ENCODE assay signal across 9 cellular contexts in genomic region chr14:20682435-20683124, GRCh38. TPM values are rescaled to one million over a fixed set of nuclear protein-coding genes. Genes with fewer than 3 reads are reported as not detected.
DNase-seq lines count a peak whose midpoint lies in the region; ATAC-seq and TF ChIP-seq lines count a peak whose summit lies in the region.
"Had no signal": no experiment of that assay in that cellular context is flagged by ENCODE, and none has a peak within 500 bp of the region (broad histone marks: within the 10 kb centered on the region; RNA-seq: fewer than 3 reads in every experiment).

No MANE protein-coding gene starts in this region.

- no peaks in the 10 kb centered on the region for H4K20me1 ChIP-seq in OCI-LY1 (ENCODE audit: insufficient read depth, low read length)

- peak overlapping the region; percentile 87 for H3K4me2 ChIP-seq in OCI-LY1 (ENCODE audit: low read length)

- peak overlapping the region; percentile 75 to 88 for H3K4me3 ChIP-seq in CD4-positive, alpha-beta memory T cell (ENCODE audit: low read length in 2 of 2)
- H3K4me3 ChIP-seq in HL-60 (replicated peaks; ENCODE audit: insufficient read depth, low read length) = peak overlapping the region; percentile 93
- H3K4me3 ChIP-seq in OCI-LY1 (ENCODE audit: low read depth, low read length, poor library complexity, severe bottlenecking) = peak overlapping the region; percentile 80
- H3K4me3 ChIP-seq in esophagus (ENCODE audit: low read depth in 1 of 2, low read length in 2 of 2) = peak overlapping the region; percentile 68 to 87
- peak overlapping the region; percentile 87 to 88 for H3K4me3 ChIP-seq in muscle layer of colon (ENCODE audit: low read depth in 1 of 2, low read length in 2 of 2)

- POLR2A ChIA-PET in CD4-positive, alpha-beta memory T cell (lab: Charles Lee; ENCODE audit: partially characterized antibody) = interaction anchor here (0.7 to 6.8 kb wide), 34 partner anchors 9 to 755 kb away, joined by 3 to 85 read pairs (median 6); partner anchors contain the start of genes APEX1, CCNB1IP1, OSGEP and PARP2

- H3K27me3 Mint-ChIP-seq in CD4-positive, alpha-beta memory T cell = peaks cover 0 to 8% of the 10 kb centered on the region in 2 donors

- no peak overlapping the region for H3K4me3 Mint-ChIP-seq in CD4-positive, alpha-beta memory T cell

- H3K9me2 ChIP-seq in OCI-LY1 (ENCODE audit: low read depth, low read length) = no peaks in the 10 kb centered on the region

- TF ChIP-seq CTCF in HL-60 (IDR thresholded peaks at IDR 0.05; ENCODE audit: insufficient read depth, low read length) (no peak), OCI-LY1 (IDR thresholded peaks at IDR 0.05; ENCODE audit: low read length) (no peak)

- peak; percentile 47 for ATAC-seq in GM19463 (IDR thresholded peaks at IDR 0.05; ENCODE audit: unreplicated experiment)

- H2AFZ ChIP-seq in OCI-LY1 (ENCODE audit: low read length) = 0 out of 2 replicates have a peak overlapping the region, but pooled peaks have one; percentile 10

- H3K36me3 ChIP-seq in CD4-positive, alpha-beta memory T cell (ENCODE audit: insufficient read depth, low read length) = no peaks in the 10 kb centered on the region
- H3K36me3 ChIP-seq in OCI-LY1 (ENCODE audit: insufficient read depth, low read length) (no peaks in the 10 kb centered on the region), esophagus (ENCODE audit: control insufficient read depth in 2 of 2, insufficient read depth in 2 of 2, low read length in 1 of 2) (no peaks in the 10 kb centered on the region), muscle layer of colon (ENCODE audit: insufficient read depth, low read length) (no peaks in the 10 kb centered on the region)

- no peaks in the 10 kb centered on the region for H3K9me3 ChIP-seq in CD4-positive, alpha-beta memory T cell (ENCODE audit: control insufficient read depth in 1 of 2, low read length in 2 of 2)
- H3K9me3 ChIP-seq in OCI-LY1 (ENCODE audit: low read length) (no peaks in the 10 kb centered on the region), esophagus (ENCODE audit: control insufficient read depth in 2 of 2, insufficient read depth in 1 of 2, low read depth in 1 of 2, low read length in 1 of 2) (no peaks in the 10 kb centered on the region), muscle layer of colon (ENCODE audit: low read length) (no peaks in the 10 kb centered on the region)

- DNase-seq in CD4-positive, alpha-beta memory T cell = peak; percentile 80 to 85 (median 82)
- DNase-seq in HL-60 (ENCODE audit: low read depth in 1 of 2, low spot score in 1 of 2) = peak; percentile 69 to 75
- DNase-seq in activated T-cell treated with anti-CD3 and anti-CD28 coated beads for 24 hours (ENCODE audit: low read depth) = peak; percentile 77
- peak; percentile 82 for DNase-seq in stimulated activated CD8-positive, alpha-beta memory T cell treated with anti-CD3 and anti-CD28 coated beads, Interleukin-4, amount 100 ng/mL, for 48 hours

- H3K27me3 ChIP-seq in CD4-positive, alpha-beta memory T cell (ENCODE audit: insufficient read depth, low read length) = no peaks in the 10 kb centered on the region
- H3K27me3 ChIP-seq in HL-60 (ENCODE audit: insufficient read depth, poor library complexity, severe bottlenecking) (no peaks in the 10 kb centered on the region), OCI-LY1 (ENCODE audit: insufficient read depth, low read length) (no peaks in the 10 kb centered on the region), esophagus (ENCODE audit: control insufficient read depth in 1 of 2, insufficient read depth in 2 of 2, low read length in 2 of 2) (no peaks in the 10 kb centered on the region), muscle layer of colon (ENCODE audit: control insufficient read depth in 1 of 2, insufficient read depth in 2 of 2, low read length in 2 of 2) (no peaks in the 10 kb centered on the region)

- peaks cover 9 to 23% (median 16%) of the 10 kb centered on the region in 4 donors for H3K4me1 Mint-ChIP-seq in CD4-positive, alpha-beta memory T cell

- H3K27ac Mint-ChIP-seq in CD4-positive, alpha-beta memory T cell = no peak overlapping the region

- intact Hi-C loops in CD4-positive, alpha-beta memory T cell (cut with micrococcal nuclease) = loop anchor here (1.0 to 5.0 kb wide), 10 partner anchors 49 to 700 kb away; partner anchors contain the start of genes APEX1, HNRNPC, PARP2 and PIP4P1

- peaks cover 0 to 6% (median 0%) of the 10 kb centered on the region in 8 donors for H3K9me3 Mint-ChIP-seq in CD4-positive, alpha-beta memory T cell

- peaks cover 35% of the 10 kb centered on the region for H3K4me1 ChIP-seq in CD4-positive, alpha-beta memory T cell (ENCODE audit: insufficient read depth, low read length)
- H3K4me1 ChIP-seq in OCI-LY1 (ENCODE audit: insufficient read depth, low read length, severe bottlenecking) (peaks cover 35% of the 10 kb centered on the region), esophagus (ENCODE audit: control insufficient read depth in 2 of 2, insufficient read depth in 2 of 2, low read length in 1 of 2) (peaks cover 0 to 2% of the 10 kb centered on the region in 2 donors), muscle layer of colon (ENCODE audit: insufficient read depth, low read length) (peaks cover 39% of the 10 kb centered on the region)

- H3K27ac ChIP-seq in CD4-positive, alpha-beta memory T cell (ENCODE audit: low read depth, low read length) = peak overlapping the region; percentile 91
- H3K27ac ChIP-seq in HL-60 (replicated peaks) (peak overlapping the region; percentile 55), OCI-LY1 (ENCODE audit: low read depth, low read length, poor library complexity, severe bottlenecking) (peak overlapping the region; percentile 94), esophagus (ENCODE audit: low read depth in 2 of 2, low read length in 1 of 2) (peak overlapping the region; percentile 100), muscle layer of colon (ENCODE audit: low read depth, low read length) (peak overlapping the region; percentile 99)

- no peaks in the 10 kb centered on the region for H3K79me2 ChIP-seq in OCI-LY1 (ENCODE audit: insufficient read depth, low read length)

- WGBS in esophagus, 2 donors = 0 to 1% methylated on average over 40 of the region's 40 CpGs

- no peaks in the 10 kb centered on the region for H3F3A ChIP-seq in OCI-LY1 (ENCODE audit: insufficient read depth, low read length)

- H3K9ac ChIP-seq in OCI-LY1 (ENCODE audit: low read length) (peak overlapping the region; percentile 88), muscle layer of colon (ENCODE audit: low read length) (peak overlapping the region; percentile 97)

- H3K36me3 Mint-ChIP-seq in CD4-positive, alpha-beta memory T cell = no peaks in the 10 kb centered on the region

- CTCF ChIA-PET in CD4-positive, alpha-beta memory T cell (lab: Charles Lee; ENCODE audit: partially characterized antibody) = interaction anchor here (1.1 to 21.1 kb wide), 17 partner anchors 8 to 355 kb away, joined by 3 to 349 read pairs (median 11); partner anchors contain the start of genes ANG, CCNB1IP1, PARP2 and PIP4P1

RNA-seq across cellular contexts. Expression of gene RNASE4, which starts 1.8 kb away (rescaled TPM):
- total RNA-seq in CD4-positive, alpha-beta memory T cell = 1 to 10 TPM; 2.1 to 2.6 TPM
- 1 to 10 TPM; 1.6 to 2.5 TPM for polyA plus RNA-seq in CD4-positive, alpha-beta memory T cell
- 10 to 100 TPM in 1 of 2 donors, 1 to 10 TPM in 1; 4.4 to 18.6 TPM for polyA plus RNA-seq in esophagus

RNA-seq across cellular contexts. Expression of gene ANG, which starts 6.0 kb away (rescaled TPM):
- 1 to 10 TPM; 1.1 to 1.3 TPM for total RNA-seq in CD4-positive, alpha-beta memory T cell
- polyA plus RNA-seq in CD4-positive, alpha-beta memory T cell = 1 to 10 TPM; 1.4 to 2.8 TPM
- 1 to 10 TPM; 4.6 to 8.4 TPM for polyA plus RNA-seq in esophagus

RNA-seq across cellular contexts. Expression of gene OR6S1, which starts 41.1 kb away (rescaled TPM):
- total RNA-seq in CD4-positive, alpha-beta memory T cell = not detected
- polyA plus RNA-seq in CD4-positive, alpha-beta memory T cell = not detected
- not detected for polyA plus RNA-seq in esophagus
- total RNA-seq: glomerular endothelial cell had no signal

Comparison
In these comparisons a context has a peak if more than half of its experiments do, and no peak if none do; other contexts are left out.
1. Peak in every context shown above with its lines: DNase-seq, ATAC-seq, H3K4me3 ChIP-seq and H3K27ac ChIP-seq.